In the genomic region with DNA sequence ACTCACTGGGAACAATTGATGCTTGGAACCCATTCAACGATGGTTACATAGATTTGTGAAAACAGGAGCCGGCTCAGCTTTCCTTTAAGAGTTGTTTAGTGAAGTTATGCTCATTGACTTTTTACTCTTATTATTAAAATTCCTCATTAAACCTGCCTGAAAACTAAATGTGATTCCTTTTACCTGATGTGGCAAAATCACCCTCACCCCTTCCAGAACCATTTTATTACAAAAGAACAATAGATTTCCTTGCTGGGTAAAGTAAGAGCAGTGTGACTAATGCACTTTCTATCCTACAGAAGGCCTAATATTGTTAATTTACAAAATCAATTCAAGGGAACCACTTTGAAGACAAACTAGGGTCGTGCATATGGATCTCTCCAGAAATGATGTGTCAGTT, we compare ENCODE assay signal across 25 cellular contexts.
"Had no signal": no experiment of that assay in that cellular context is flagged by ENCODE, and none has a peak within 500 bp of the region (broad histone marks: within the 10 kb centered on the region; RNA-seq: fewer than 3 reads in every experiment).

No MANE protein-coding gene starts in this region.

- H3K27ac Mint-ChIP-seq: activated B cell treated with CpG ODN at 0.5 μM for 24 hours; activated CD4-positive, alpha-beta T cell treated with anti-CD3 and anti-CD28 coated beads, Interleukin-2, amount 10 ng/mL, durations not matched to agents 24 days and 14 days; activated CD8-positive, alpha-beta memory T cell treated with anti-CD3 and anti-CD28 coated beads, Interleukin-2, amount 10 ng/mL, durations not matched to agents 7 days and 5 days; activated naive CD4-positive, alpha-beta T cell treated with anti-CD3 and anti-CD28 coated beads, Interleukin-2, amount 50 U/mL, for 24 hours; activated T-cell treated with anti-CD3 and anti-CD28 coated beads, Interleukin-2, amount 50 U/mL, for 24 hours; activated T-helper 1 cell treated with anti-CD3 and anti-CD28 coated beads, Interleukin-12 subunit alpha, Interleukin-12 subunit beta, Interleukin-2, Interleukin-4 antibody, amounts not matched to agents 30 ng/mL and 10 ng/mL and 1 ng/mL, durations not matched to agents 14 hours and 24 hours and 36 hours; T-helper 17 cell had no signal

- H3K36me3 ChIP-seq: breast epithelium, MG63 had no signal

- H2AFZ ChIP-seq: PC-9 had no signal

- ATAC-seq: activated CD8-positive, alpha-beta memory T cell treated with anti-CD3 and anti-CD28 coated beads, Interleukin-2, amount 10 ng/mL, durations not matched to agents 7 days and 5 days; T-helper 17 cell had no signal

- H3K4me3 Mint-ChIP-seq: activated B cell treated with CpG ODN at 0.5 μM for 24 hours; activated CD4-positive, alpha-beta T cell treated with anti-CD3 and anti-CD28 coated beads, Interleukin-2, amount 10 ng/mL, durations not matched to agents 24 days and 14 days; activated CD8-positive, alpha-beta memory T cell treated with anti-CD3 and anti-CD28 coated beads, Interleukin-2, amount 10 ng/mL, durations not matched to agents 7 days and 5 days; activated naive CD4-positive, alpha-beta T cell treated with anti-CD3 and anti-CD28 coated beads, Interleukin-2, amount 50 U/mL, for 24 hours; activated T-cell treated with anti-CD3 and anti-CD28 coated beads, Interleukin-2, amount 50 U/mL, for 24 hours; activated T-helper 1 cell treated with anti-CD3 and anti-CD28 coated beads, Interleukin-12 subunit alpha, Interleukin-12 subunit beta, Interleukin-2, Interleukin-4 antibody, amounts not matched to agents 30 ng/mL and 10 ng/mL and 1 ng/mL, durations not matched to agents 14 hours and 24 hours and 36 hours; T-helper 17 cell had no signal

- H3K27me3 ChIP-seq: breast epithelium, MG63 had no signal

- H3K4me2 ChIP-seq: KMS-11, PC-9 had no signal

- H3K9me3 Mint-ChIP-seq: activated B cell treated with CpG ODN at 0.5 μM for 24 hours; activated CD4-positive, alpha-beta T cell treated with anti-CD3 and anti-CD28 coated beads, Interleukin-2, amount 10 ng/mL, durations not matched to agents 24 days and 14 days; activated naive CD4-positive, alpha-beta T cell treated with anti-CD3 and anti-CD28 coated beads, Interleukin-2, amount 50 U/mL, for 24 hours; activated T-cell treated with anti-CD3 and anti-CD28 coated beads, Interleukin-2, amount 50 U/mL, for 24 hours; activated T-helper 1 cell treated with anti-CD3 and anti-CD28 coated beads, Interleukin-12 subunit alpha, Interleukin-12 subunit beta, Interleukin-2, Interleukin-4 antibody, amounts not matched to agents 30 ng/mL and 10 ng/mL and 1 ng/mL, durations not matched to agents 14 hours and 24 hours and 36 hours had no signal

- H3K4me3 ChIP-seq: breast epithelium, MG63, PC-9 had no signal

- H3K27me3 Mint-ChIP-seq: activated B cell treated with CpG ODN at 0.5 μM for 24 hours; activated CD8-positive, alpha-beta memory T cell treated with anti-CD3 and anti-CD28 coated beads, Interleukin-2, amount 10 ng/mL, durations not matched to agents 7 days and 5 days; activated naive CD4-positive, alpha-beta T cell treated with anti-CD3 and anti-CD28 coated beads, Interleukin-2, amount 50 U/mL, for 24 hours; activated T-cell treated with anti-CD3 and anti-CD28 coated beads, Interleukin-2, amount 50 U/mL, for 24 hours; T-helper 17 cell had no signal

- H3K4me1 ChIP-seq: breast epithelium had no signal

- H3K27ac ChIP-seq: KMS-11, PC-9 had no signal

- H3K36me3 Mint-ChIP-seq: activated CD8-positive, alpha-beta memory T cell treated with anti-CD3 and anti-CD28 coated beads, Interleukin-2, amount 10 ng/mL, durations not matched to agents 7 days and 5 days; activated naive CD4-positive, alpha-beta T cell treated with anti-CD3 and anti-CD28 coated beads, Interleukin-2, amount 50 U/mL, for 24 hours had no signal

- DNase-seq: activated B cell treated with CpG ODN at 0.5 μM for 24 hours; activated CD4-positive, alpha-beta T cell treated with anti-CD3 and anti-CD28 coated beads for 1 hour; activated CD4-positive, alpha-beta T cell treated with anti-CD3 and anti-CD28 coated beads, Interleukin-2, amount 10 ng/mL, durations not matched to agents 24 days and 14 days; activated CD4-positive, alpha-beta T cell treated with anti-CD3 and anti-CD28 coated beads, Interleukin-2, amount 50 U/mL, for 48 hours; activated CD8-positive, alpha-beta memory T cell treated with anti-CD3 and anti-CD28 coated beads, Interleukin-2, amount 10 ng/mL, durations not matched to agents 7 days and 5 days; activated effector memory CD4-positive, alpha-beta T cell treated with Interleukin-2 at 50 U/mL for 16 hours; activated naive CD4-positive, alpha-beta T cell; activated T-cell treated with anti-CD3 and anti-CD28 coated beads, Interleukin-2, amount 50 U/mL, for 24 hours; aorta; caudate nucleus; MV-4-11; NCI-H1092 treated with DMSO at 0.1 percent for 48 hours; NCI-H1417 treated with DMSO at 0.1 percent for 48 hours; NCI-H1694 treated with DMSO at 0.1 percent for 48 hours; NCI-H2029 treated with DMSO at 0.1 percent for 48 hours; NCI-H510A treated with DMSO at 0.1 percent for 48 hours; PC-9; SIG-M5; T-helper 17 cell; T-helper 9 cell had no signal

- H3K4me1 Mint-ChIP-seq: activated B cell treated with CpG ODN at 0.5 μM for 24 hours; activated CD4-positive, alpha-beta T cell treated with anti-CD3 and anti-CD28 coated beads, Interleukin-2, amount 10 ng/mL, durations not matched to agents 24 days and 14 days; activated CD8-positive, alpha-beta memory T cell treated with anti-CD3 and anti-CD28 coated beads, Interleukin-2, amount 10 ng/mL, durations not matched to agents 7 days and 5 days; activated naive CD4-positive, alpha-beta T cell treated with anti-CD3 and anti-CD28 coated beads, Interleukin-2, amount 50 U/mL, for 24 hours; T-helper 17 cell had no signal

- H3K9me3 ChIP-seq: breast epithelium, MG63 had no signal
